In the genomic region with DNA sequence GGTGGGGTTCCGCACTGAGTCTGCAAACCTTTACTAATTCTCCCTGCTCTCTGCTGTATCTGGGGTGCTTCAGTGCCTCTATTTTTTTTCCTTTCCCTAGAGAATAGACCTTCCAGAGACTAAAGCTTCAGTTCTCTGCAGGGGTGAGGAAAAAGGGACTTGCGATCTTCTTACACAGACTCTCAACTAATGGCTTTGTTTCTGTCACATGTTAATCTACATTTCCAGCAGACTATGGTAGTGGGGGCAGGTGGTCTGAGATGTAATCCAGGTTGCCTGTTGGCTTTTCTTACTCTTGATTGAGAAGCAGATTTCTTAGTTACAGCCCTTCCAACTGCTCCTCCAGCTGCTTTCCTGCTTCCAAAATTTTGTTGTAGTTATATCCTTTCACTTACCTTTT, we compare ENCODE assay signal across 1 cellular context.
TF ChIP-seq lines count a peak whose summit lies in the region.

No MANE protein-coding gene starts in this region.

TF ChIP-seq in GM23338, 12 proteins besides CTCF, POLR2A, EP300 and RAD21 (continued from another document):
- TF ChIP-seq, protein P1, sequence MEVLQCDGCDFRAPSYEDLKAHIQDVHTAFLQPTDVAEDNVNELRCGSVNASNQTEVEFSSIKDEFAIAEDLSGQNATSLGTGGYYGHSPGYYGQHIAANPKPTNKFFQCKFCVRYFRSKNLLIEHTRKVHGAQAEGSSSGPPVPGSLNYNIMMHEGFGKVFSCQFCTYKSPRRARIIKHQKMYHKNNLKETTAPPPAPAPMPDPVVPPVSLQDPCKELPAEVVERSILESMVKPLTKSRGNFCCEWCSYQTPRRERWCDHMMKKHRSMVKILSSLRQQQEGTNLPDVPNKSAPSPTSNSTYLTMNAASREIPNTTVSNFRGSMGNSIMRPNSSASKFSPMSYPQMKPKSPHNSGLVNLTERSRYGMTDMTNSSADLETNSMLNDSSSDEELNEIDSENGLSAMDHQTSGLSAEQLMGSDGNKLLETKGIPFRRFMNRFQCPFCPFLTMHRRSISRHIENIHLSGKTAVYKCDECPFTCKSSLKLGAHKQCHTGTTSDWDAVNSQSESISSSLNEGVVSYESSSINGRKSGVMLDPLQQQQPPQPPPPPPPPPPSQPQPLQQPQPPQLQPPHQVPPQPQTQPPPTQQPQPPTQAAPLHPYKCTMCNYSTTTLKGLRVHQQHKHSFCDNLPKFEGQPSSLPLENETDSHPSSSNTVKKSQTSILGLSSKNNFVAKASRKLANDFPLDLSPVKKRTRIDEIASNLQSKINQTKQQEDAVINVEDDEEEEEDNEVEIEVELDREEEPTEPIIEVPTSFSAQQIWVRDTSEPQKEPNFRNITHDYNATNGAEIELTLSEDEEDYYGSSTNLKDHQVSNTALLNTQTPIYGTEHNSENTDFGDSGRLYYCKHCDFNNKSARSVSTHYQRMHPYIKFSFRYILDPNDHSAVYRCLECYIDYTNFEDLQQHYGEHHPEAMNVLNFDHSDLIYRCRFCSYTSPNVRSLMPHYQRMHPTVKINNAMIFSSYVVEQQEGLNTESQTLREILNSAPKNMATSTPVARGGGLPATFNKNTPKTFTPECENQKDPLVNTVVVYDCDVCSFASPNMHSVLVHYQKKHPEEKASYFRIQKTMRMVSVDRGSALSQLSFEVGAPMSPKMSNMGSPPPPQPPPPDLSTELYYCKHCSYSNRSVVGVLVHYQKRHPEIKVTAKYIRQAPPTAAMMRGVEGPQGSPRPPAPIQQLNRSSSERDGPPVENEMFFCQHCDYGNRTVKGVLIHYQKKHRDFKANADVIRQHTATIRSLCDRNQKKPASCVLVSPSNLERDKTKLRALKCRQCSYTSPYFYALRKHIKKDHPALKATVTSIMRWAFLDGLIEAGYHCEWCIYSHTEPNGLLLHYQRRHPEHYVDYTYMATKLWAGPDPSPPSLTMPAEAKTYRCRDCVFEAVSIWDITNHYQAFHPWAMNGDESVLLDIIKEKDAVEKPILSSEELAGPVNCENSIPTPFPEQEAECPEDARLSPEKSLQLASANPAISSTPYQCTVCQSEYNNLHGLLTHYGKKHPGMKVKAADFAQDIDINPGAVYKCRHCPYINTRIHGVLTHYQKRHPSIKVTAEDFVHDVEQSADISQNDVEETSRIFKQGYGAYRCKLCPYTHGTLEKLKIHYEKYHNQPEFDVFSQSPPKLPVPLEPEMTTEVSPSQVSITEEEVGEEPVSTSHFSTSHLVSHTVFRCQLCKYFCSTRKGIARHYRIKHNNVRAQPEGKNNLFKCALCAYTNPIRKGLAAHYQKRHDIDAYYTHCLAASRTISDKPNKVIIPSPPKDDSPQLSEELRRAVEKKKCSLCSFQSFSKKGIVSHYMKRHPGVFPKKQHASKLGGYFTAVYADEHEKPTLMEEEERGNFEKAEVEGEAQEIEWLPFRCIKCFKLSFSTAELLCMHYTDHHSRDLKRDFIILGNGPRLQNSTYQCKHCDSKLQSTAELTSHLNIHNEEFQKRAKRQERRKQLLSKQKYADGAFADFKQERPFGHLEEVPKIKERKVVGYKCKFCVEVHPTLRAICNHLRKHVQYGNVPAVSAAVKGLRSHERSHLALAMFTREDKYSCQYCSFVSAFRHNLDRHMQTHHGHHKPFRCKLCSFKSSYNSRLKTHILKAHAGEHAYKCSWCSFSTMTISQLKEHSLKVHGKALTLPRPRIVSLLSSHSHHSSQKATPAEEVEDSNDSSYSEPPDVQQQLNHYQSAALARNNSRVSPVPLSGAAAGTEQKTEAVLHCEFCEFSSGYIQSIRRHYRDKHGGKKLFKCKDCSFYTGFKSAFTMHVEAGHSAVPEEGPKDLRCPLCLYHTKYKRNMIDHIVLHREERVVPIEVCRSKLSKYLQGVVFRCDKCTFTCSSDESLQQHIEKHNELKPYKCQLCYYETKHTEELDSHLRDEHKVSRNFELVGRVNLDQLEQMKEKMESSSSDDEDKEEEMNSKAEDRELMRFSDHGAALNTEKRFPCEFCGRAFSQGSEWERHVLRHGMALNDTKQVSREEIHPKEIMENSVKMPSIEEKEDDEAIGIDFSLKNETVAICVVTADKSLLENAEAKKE (CRISPR knock-in tag; IDR thresholded peaks at IDR 0.05): no peak
